ENCODE assay signal across 8 cellular contexts in the genomic region with DNA sequence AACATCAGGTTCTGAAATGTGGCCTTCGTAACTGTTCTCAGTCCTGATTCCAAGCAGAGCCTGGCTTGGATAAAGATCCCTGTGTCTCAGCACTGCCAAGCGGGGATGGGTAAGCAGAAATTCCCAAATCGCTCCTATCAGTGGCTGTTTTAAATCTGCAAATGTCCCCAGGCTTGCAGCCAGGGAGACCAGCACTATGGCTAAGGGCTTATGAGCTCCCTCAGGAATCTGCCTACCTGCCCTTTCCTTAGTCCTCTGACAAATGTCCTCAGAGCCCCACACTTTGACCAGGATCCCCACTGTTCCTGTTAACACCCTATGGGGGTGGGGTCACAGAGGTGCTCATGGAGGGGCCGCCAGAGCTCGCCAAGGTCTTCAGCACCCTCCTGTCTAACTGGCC.
"Had no signal": no experiment of that assay in that cellular context is flagged by ENCODE, and none has a peak within 500 bp of the region (broad histone marks: within the 10 kb centered on the region; RNA-seq: fewer than 3 reads in every experiment).

No MANE protein-coding gene starts in this region.

- ATAC-seq: HepG2 had no signal

- DNase-seq: GOT3, H7, HCEC 1CT, KBM-7 had no signal

- H3K27ac Mint-ChIP-seq: IgD-negative memory B cell had no signal

- H3K9ac ChIP-seq: KMS-11 had no signal

- H3K4me3 Mint-ChIP-seq: IgD-negative memory B cell had no signal

- H3K4me2 ChIP-seq: KMS-11 had no signal

- H3K27ac ChIP-seq: HL-60, KMS-11 had no signal

- H3K27me3 Mint-ChIP-seq: IgD-negative memory B cell had no signal

- H3K36me3 Mint-ChIP-seq: IgD-negative memory B cell had no signal
